Comparison of ENCODE assay signal across 8 cellular contexts in genomic region chr3:51672083-51672475, GRCh38. TPM values are rescaled to one million over a fixed set of nuclear protein-coding genes. Genes with fewer than 3 reads are reported as not detected.
DNase-seq lines count a peak whose midpoint lies in the region; ATAC-seq and TF ChIP-seq lines count a peak whose summit lies in the region.

No MANE protein-coding gene starts in this region.

- peaks cover 12% of the 10 kb centered on the region for H3K36me3 Mint-ChIP-seq in activated T-cell treated with anti-CD3 and anti-CD28 coated beads, Interleukin-2, amount 50 U/mL, for 4 hours (ENCODE audit: insufficient read depth)
- H3K36me3 Mint-ChIP-seq in stimulated activated naive B cell treated with anti-CD40 and anti-IgM and Interleukin-4, amounts not matched to agents 10 μg/mL and 1 μg/mL and 100 μg/mL, for 72 hours = peaks cover 11 to 26% of the 10 kb centered on the region in 2 donors

- H3K27me3 Mint-ChIP-seq in activated T-cell treated with anti-CD3 and anti-CD28 coated beads, Interleukin-2, amount 50 U/mL, for 4 hours (ENCODE audit: low read depth) = no peaks in the 10 kb centered on the region
- no peaks in the 10 kb centered on the region for H3K27me3 Mint-ChIP-seq in stimulated activated naive B cell treated with anti-CD40 and anti-IgM and Interleukin-4, amounts not matched to agents 10 μg/mL and 1 μg/mL and 100 μg/mL, for 72 hours

- H2AFZ ChIP-seq in HCT116 (ENCODE audit: low read depth, low read length, poor library complexity, severe bottlenecking) = no peak overlapping the region

- H3K27ac ChIP-seq in HCT116 (ENCODE audit: low read depth, low read length) = peak overlapping the region; percentile 99

- H3K4me3 Mint-ChIP-seq in activated T-cell treated with anti-CD3 and anti-CD28 coated beads, Interleukin-2, amount 50 U/mL, for 4 hours = peak overlapping the region; percentile 89
- peak overlapping the region; percentile 93 to 94 for H3K4me3 Mint-ChIP-seq in stimulated activated naive B cell treated with anti-CD40 and anti-IgM and Interleukin-4, amounts not matched to agents 10 μg/mL and 1 μg/mL and 100 μg/mL, for 72 hours

- intact Hi-C loops in HCT116 (cut with micrococcal nuclease) (loop anchor here (5.0 kb wide), 1 partner anchor 280 kb away; the partner anchor contains the start of gene RBM15B), posterior cingulate gyrus (cut with DNase I) (no loop called here)

- H3K36me3 ChIP-seq in HCT116 (ENCODE audit: control insufficient read depth in 1 of 2, insufficient read depth in 2 of 2, low read length in 2 of 2) (peaks cover 0 to 7% of the 10 kb centered on the region in 2 experiments; a peak in 1 of 4 replicates), iPS-15b (ENCODE audit: control insufficient read depth, insufficient read depth, low read length) (no peaks in the 10 kb centered on the region)

- CTCF ChIA-PET in HCT116 (lab: Charles Lee) = interaction anchor here (0.9 to 5.3 kb wide), 4 partner anchors 10 to 287 kb away, joined by 3 to 80 read pairs (median 6); partner anchors contain the start of genes MANF and RRP9

- no peaks in the 10 kb centered on the region for H3K9me3 Mint-ChIP-seq in activated T-cell treated with anti-CD3 and anti-CD28 coated beads, Interleukin-2, amount 50 U/mL, for 4 hours
- H3K9me3 Mint-ChIP-seq in stimulated activated naive B cell treated with anti-CD40 and anti-IgM and Interleukin-4, amounts not matched to agents 10 μg/mL and 1 μg/mL and 100 μg/mL, for 72 hours = no peaks in the 10 kb centered on the region

- no peak for TF ChIP-seq CTCF in HCT116 (IDR thresholded peaks at IDR 0.05 in 2 of 3, conservative IDR thresholded peaks at IDR 0.05 in 1 of 3; ENCODE audit: borderline replicate concordance in 1 of 3, insufficient read depth in 1 of 3, low read depth in 2 of 3, low read length in 2 of 3)

- POLR2A ChIA-PET in HCT116 (lab: Charles Lee) = interaction anchor here (0.8 to 0.9 kb wide), 2 partner anchors 10 to 172 kb away, joined by 4 read pairs; partner anchors contain the start of gene DCAF1

- no peaks in the 10 kb centered on the region for H3K9me2 ChIP-seq in HCT116 (ENCODE audit: insufficient read depth)

- H3K27ac Mint-ChIP-seq in stimulated activated naive B cell treated with anti-CD40 and anti-IgM and Interleukin-4, amounts not matched to agents 10 μg/mL and 1 μg/mL and 100 μg/mL, for 72 hours = peak overlapping the region; percentile 96

- H3K27me3 ChIP-seq in HCT116 (ENCODE audit: insufficient read depth, low read length) (no peaks in the 10 kb centered on the region), iPS-15b (ENCODE audit: control insufficient read depth, insufficient read depth, low read length) (peaks cover 2% of the 10 kb centered on the region)

- no peak for TF ChIP-seq RAD21 in HCT116 (IDR thresholded peaks at IDR 0.05; ENCODE audit: low read depth)

- peaks cover 70% of the 10 kb centered on the region for H3K4me1 Mint-ChIP-seq in activated T-cell treated with anti-CD3 and anti-CD28 coated beads, Interleukin-2, amount 50 U/mL, for 4 hours (ENCODE audit: low read depth)
- peaks cover 41 to 76% of the 10 kb centered on the region in 2 donors for H3K4me1 Mint-ChIP-seq in stimulated activated naive B cell treated with anti-CD40 and anti-IgM and Interleukin-4, amounts not matched to agents 10 μg/mL and 1 μg/mL and 100 μg/mL, for 72 hours

- H3K9me3 ChIP-seq in HCT116 (ENCODE audit: control insufficient read depth in 1 of 2, insufficient read depth in 1 of 2, low read depth in 1 of 2, low read length in 2 of 2) (no peaks in the 10 kb centered on the region), iPS-15b (ENCODE audit: control insufficient read depth, insufficient read depth, low read length) (no peaks in the 10 kb centered on the region)

- no peak for TF ChIP-seq POLR2A in HCT116 (IDR thresholded peaks at IDR 0.05; ENCODE audit: borderline replicate concordance, extremely low read depth, insufficient read depth, insufficient read length)

- DNase-seq in HCT116 (ENCODE audit: low read depth, low spot score) = no peak
- no peak for DNase-seq in activated T-cell treated with anti-CD3 and anti-CD28 coated beads, Interleukin-2, amount 50 U/mL, for 4 hours
- no peak for DNase-seq in stimulated activated naive B cell treated with anti-CD40 and anti-IgM and Interleukin-4, amounts not matched to agents 10 μg/mL and 1 μg/mL and 100 μg/mL, for 72 hours
- DNase-seq in posterior cingulate gyrus = no peak
- DNase-seq in NCI-H2107 (lab: John Stamatoyannopoulos, UW) = no peak

- RAD21 ChIA-PET in HCT116 (lab: Charles Lee; ENCODE audit: low non-redundant PET in 1 of 2, low total read pairs in 2 of 2, uncharacterized antibody in 2 of 2, unreplicated experiment in 2 of 2) = interaction anchor here in 1 of 2 experiments (1.1 kb wide), 1 partner anchor 172 kb away, joined by 5 read pairs; the partner anchor contains the start of gene DCAF1

- peak overlapping the region; percentile 93 for H3K9ac ChIP-seq in HCT116 (ENCODE audit: low read length)
- peak overlapping the region; percentile 37 for H3K9ac ChIP-seq in iPS-15b (ENCODE audit: low read depth, low read length)

- H3K79me2 ChIP-seq in HCT116 (ENCODE audit: insufficient read depth, low read length) = peaks cover 7% of the 10 kb centered on the region; the same call in 1 of the 2 replicates

- BruUV-seq in HCT116 (replicated peaks; lab: Mats Ljungman, UMichigan) = no TSS peak

- ATAC-seq in HCT116 (no peak), GM19455 (IDR thresholded peaks at IDR 0.05; ENCODE audit: unreplicated experiment) (no peak), GM21786 (IDR thresholded peaks at IDR 0.05; ENCODE audit: unreplicated experiment) (no peak)
- ATAC-seq in activated T-cell treated with anti-CD3 and anti-CD28 coated beads, Interleukin-2, amount 50 U/mL, for 4 hours = no peak
- no peak for ATAC-seq in stimulated activated naive B cell treated with anti-CD40 and anti-IgM and Interleukin-4, amounts not matched to agents 10 μg/mL and 1 μg/mL and 100 μg/mL, for 72 hours (replicated peaks)

- H3K4me2 ChIP-seq in HCT116 (ENCODE audit: low read length) = peak overlapping the region; percentile 95

- H3K4me1 ChIP-seq in HCT116 (ENCODE audit: control insufficient read depth in 1 of 2, insufficient read depth in 2 of 2, low read length in 2 of 2) = peaks cover 17 to 51% of the 10 kb centered on the region in 2 experiments
- peaks cover 8% of the 10 kb centered on the region for H3K4me1 ChIP-seq in iPS-15b (ENCODE audit: control insufficient read depth, insufficient read depth, low read length)

- H4K20me1 ChIP-seq in HCT116 (ENCODE audit: insufficient read depth) = no peaks in the 10 kb centered on the region

- H3K4me3 ChIP-seq in HCT116 (replicated peaks in 1 of 2; ENCODE audit: low read depth in 1 of 2, low read length in 2 of 2) (peak overlapping the region; percentile 85 to 92), iPS-15b (ENCODE audit: low read depth, low read length) (peak overlapping the region; percentile 74)

TF ChIP-seq in HCT116, 20 proteins besides CTCF, POLR2A, EP300 and RAD21 (continues in another document):
- no peak for TF ChIP-seq ZBTB33 (IDR thresholded peaks at IDR 0.05; ENCODE audit: extremely low read depth, insufficient replicate concordance, low read length)
- no peak for TF ChIP-seq REST (IDR thresholded peaks at IDR 0.05; ENCODE audit: low read depth)
- no peak for TF ChIP-seq YY1 (IDR thresholded peaks at IDR 0.05; ENCODE audit: extremely low read depth, insufficient replicate concordance, low read depth, low read length)
- no peak for TF ChIP-seq CBX3 (IDR thresholded peaks at IDR 0.05; ENCODE audit: low read depth)
- TF ChIP-seq SRF (IDR thresholded peaks at IDR 0.05; ENCODE audit: low read depth) = no peak

RNA-seq across cellular contexts. Expression of gene TEX264, which starts 1.0 kb away (rescaled TPM):
- 36.0 TPM for total RNA-seq in HCT116 (2021; ENCODE audit: unreplicated experiment)
- 50.5 and 52.8 TPM in 2 replicates for polyA plus RNA-seq in HCT116 (2012)
- total RNA-seq in activated T-cell treated with anti-CD3 and anti-CD28 coated beads, Interleukin-2, amount 50 U/mL, for 4 hours = 10 to 100 TPM; 37.8 to 42.5 (median 38.9) TPM

RNA-seq across cellular contexts. Expression of gene GRM2, which starts 34.8 kb away (rescaled TPM):
- total RNA-seq in HCT116 (2021; ENCODE audit: unreplicated experiment) = 0.32 TPM
- 0.04 and 0.10 TPM in 2 replicates for polyA plus RNA-seq in HCT116 (2012)
- total RNA-seq in activated T-cell treated with anti-CD3 and anti-CD28 coated beads, Interleukin-2, amount 50 U/mL, for 4 hours = 1 to 10 TPM in 2 of 3 donors, under 1 TPM in 1; 0.84 to 1.2 (median 1.0) TPM
